In genomic region chr3:46068526-46068925, GRCh38 we compare ENCODE assay signal across 25 cellular contexts. TPM values are rescaled to one million over a fixed set of nuclear protein-coding genes. Genes with fewer than 3 reads are reported as not detected.
DNase-seq lines count a peak whose midpoint lies in the region; ATAC-seq and TF ChIP-seq lines count a peak whose summit lies in the region.
"Had no signal": no experiment of that assay in that cellular context is flagged by ENCODE, and none has a peak within 500 bp of the region (broad histone marks: within the 10 kb centered on the region; RNA-seq: fewer than 3 reads in every experiment).

No MANE protein-coding gene starts in this region.

- peaks cover 68% of the 10 kb centered on the region for H3K4me1 Mint-ChIP-seq in activated CD4-positive, alpha-beta T cell treated with anti-CD3 and anti-CD28 coated beads, Interleukin-2, amount 10 ng/mL, durations not matched to agents 24 days and 14 days
- peaks cover 77% of the 10 kb centered on the region for H3K4me1 Mint-ChIP-seq in CD4-positive, alpha-beta T cell (ENCODE audit: low read depth)
- H3K4me1 Mint-ChIP-seq in activated CD8-positive, alpha-beta T cell treated with anti-CD3 and anti-CD28 coated beads for 36 hours (ENCODE audit: low read depth) = peaks cover 70% of the 10 kb centered on the region
- H3K4me1 Mint-ChIP-seq in naive thymus-derived CD4-positive, alpha-beta T cell = peaks cover 50 to 87% (median 75%) of the 10 kb centered on the region in 7 donors

- H3K27ac ChIP-seq in CD4-positive, alpha-beta T cell (ENCODE audit: low read depth, low read length) = no peak overlapping the region
- H3K27ac ChIP-seq in naive thymus-derived CD4-positive, alpha-beta T cell (ENCODE audit: low read depth, low read length) = no peak overlapping the region
- H3K27ac ChIP-seq in suprapubic skin (no peak overlapping the region), coronary artery (no peak overlapping the region)
- H3K27ac ChIP-seq: breast epithelium, right lobe of liver had no signal

- no peak overlapping the region for H3K4me3 ChIP-seq in naive thymus-derived CD4-positive, alpha-beta T cell (ENCODE audit: low read length)
- H3K4me3 ChIP-seq in suprapubic skin (no peak overlapping the region), coronary artery (no peak overlapping the region)
- H3K4me3 ChIP-seq: breast epithelium, right lobe of liver had no signal

- H3K4me1 ChIP-seq in naive thymus-derived CD4-positive, alpha-beta T cell (ENCODE audit: control insufficient read depth in 2 of 2, insufficient read depth in 2 of 2, low read length in 2 of 2) = peaks cover 60 to 77% of the 10 kb centered on the region in 2 donors
- H3K4me1 ChIP-seq in suprapubic skin = peaks cover 6% of the 10 kb centered on the region

- H3K36me3 ChIP-seq in naive thymus-derived CD4-positive, alpha-beta T cell (ENCODE audit: control insufficient read depth in 2 of 3, insufficient read depth in 3 of 3, low read length in 3 of 3) = no peaks in the 10 kb centered on the region
- H3K36me3 ChIP-seq in suprapubic skin = no peaks in the 10 kb centered on the region
- H3K36me3 ChIP-seq: breast epithelium, right lobe of liver had no signal

- POLR2A ChIA-PET in CD4-positive, alpha-beta T cell (lab: Charles Lee) = interaction anchor here (0.6 to 2.9 kb wide), 13 partner anchors 9 to 310 kb away, joined by 3 to 17 read pairs (median 7); partner anchors contain the start of genes CXCR6 and FYCO1
- POLR2A ChIA-PET in activated CD8-positive, alpha-beta T cell treated with anti-CD3 and anti-CD28 coated beads for 36 hours (lab: Charles Lee) = interaction anchor here (0.7 to 1.7 kb wide), 3 partner anchors 73 to 650 kb away, joined by 3 to 5 read pairs (median 4); partner anchors contain the start of gene FYCO1
- POLR2A ChIA-PET in naive thymus-derived CD4-positive, alpha-beta T cell (lab: Charles Lee) = interaction anchor here (0.7 to 2.0 kb wide), 7 partner anchors 9 to 302 kb away, joined by 3 to 7 read pairs (median 3); no protein-coding TSS in a partner anchor

- intact Hi-C loops in activated CD4-positive, alpha-beta T cell treated with anti-CD3 and anti-CD28 coated beads, Interleukin-2, amount 10 ng/mL, durations not matched to agents 24 days and 14 days (cut with micrococcal nuclease) = no loop called here
- intact Hi-C loops in CD4-positive, alpha-beta T cell (cut with DNase I, micrococcal nuclease) = no loop called here
- intact Hi-C loops in activated CD8-positive, alpha-beta T cell treated with anti-CD3 and anti-CD28 coated beads for 36 hours (cut with micrococcal nuclease) = loop anchor here (5.0 kb wide), 1 partner anchor 91 kb away; no protein-coding TSS in a partner anchor
- intact Hi-C loops in naive thymus-derived CD4-positive, alpha-beta T cell (cut with micrococcal nuclease) = loop anchor here in 1 of 2 donors (2.0 to 5.0 kb wide), 2 partner anchors 41 to 92 kb away; partner anchors contain the start of gene XCR1

- no peak for TF ChIP-seq CTCF in CD4-positive, alpha-beta T cell (IDR thresholded peaks at IDR 0.05)
- TF ChIP-seq CTCF in activated CD8-positive, alpha-beta T cell treated with anti-CD3 and anti-CD28 coated beads for 36 hours (IDR thresholded peaks at IDR 0.05) = no peak
- TF ChIP-seq CTCF in suprapubic skin (IDR thresholded peaks at IDR 0.05) (no peak), coronary artery (IDR thresholded peaks at IDR 0.05) (no peak)

- no peak for TF ChIP-seq EP300 in suprapubic skin (IDR thresholded peaks at IDR 0.05)

- peak overlapping the region; percentile 34 for H3K27ac Mint-ChIP-seq in activated CD4-positive, alpha-beta T cell treated with anti-CD3 and anti-CD28 coated beads, Interleukin-2, amount 10 ng/mL, durations not matched to agents 24 days and 14 days
- peak overlapping the region; percentile 79 for H3K27ac Mint-ChIP-seq in CD4-positive, alpha-beta T cell
- peak overlapping the region; percentile 50 for H3K27ac Mint-ChIP-seq in activated CD8-positive, alpha-beta T cell treated with anti-CD3 and anti-CD28 coated beads for 36 hours
- peak overlapping the region; percentile 5 to 83 (median 63) for H3K27ac Mint-ChIP-seq in naive thymus-derived CD4-positive, alpha-beta T cell

- DNase-seq in activated CD4-positive, alpha-beta T cell treated with anti-CD3 and anti-CD28 coated beads, Interleukin-2, amount 10 ng/mL, durations not matched to agents 24 days and 14 days = peak; percentile 67
- DNase-seq in activated CD4-positive, alpha-beta T cell treated with anti-CD3 and anti-CD28 coated beads for 1 hour = no peak
- DNase-seq in CD4-positive, alpha-beta T cell = peak in 1 of 10 experiments; percentile 20
- DNase-seq in activated CD8-positive, alpha-beta T cell treated with anti-CD3 and anti-CD28 coated beads for 36 hours = no peak
- peak in 4 of 9 donors; percentile 11 to 22 (median 15) for DNase-seq in naive thymus-derived CD4-positive, alpha-beta T cell
- DNase-seq in suprapubic skin (ENCODE audit: low spot score in 2 of 2) (no peak), coronary artery (ENCODE audit: low spot score) (no peak), NCI-H2029 treated with DMSO at 0.1 percent for 48 hours (lab: John Stamatoyannopoulos, UW) (no peak)
- DNase-seq: 8988T; amniotic stem cell; COR-L47; cortex of kidney; DMS79 treated with DMSO at 0.1 percent for 48 hours; islet precursor cell; NCI-H1930; NCI-H526 treated with DMSO at 0.1 percent for 48 hours; posterior cingulate gyrus; right lobe of liver; stimulated activated CD8-positive, alpha-beta memory T cell treated with anti-CD3 and anti-CD28 coated beads, Interleukin-4, amount 100 ng/mL, for 48 hours had no signal

- peaks cover 19% of the 10 kb centered on the region for H3K36me3 Mint-ChIP-seq in activated CD4-positive, alpha-beta T cell treated with anti-CD3 and anti-CD28 coated beads, Interleukin-2, amount 10 ng/mL, durations not matched to agents 24 days and 14 days (ENCODE audit: low read depth)
- H3K36me3 Mint-ChIP-seq in CD4-positive, alpha-beta T cell (ENCODE audit: low read depth) = no peaks in the 10 kb centered on the region
- peaks cover 15% of the 10 kb centered on the region for H3K36me3 Mint-ChIP-seq in activated CD8-positive, alpha-beta T cell treated with anti-CD3 and anti-CD28 coated beads for 36 hours (ENCODE audit: low read depth)
- peaks cover 0 to 26% (median 7%) of the 10 kb centered on the region in 5 donors for H3K36me3 Mint-ChIP-seq in naive thymus-derived CD4-positive, alpha-beta T cell

- no peaks in the 10 kb centered on the region for H3K27me3 ChIP-seq in CD4-positive, alpha-beta T cell (ENCODE audit: control insufficient read depth, insufficient read depth, low read length)
- no peaks in the 10 kb centered on the region for H3K27me3 ChIP-seq in naive thymus-derived CD4-positive, alpha-beta T cell (ENCODE audit: control insufficient read depth in 2 of 2, insufficient read depth in 2 of 2, low read length in 2 of 2)
- no peaks in the 10 kb centered on the region for H3K27me3 ChIP-seq in suprapubic skin
- H3K27me3 ChIP-seq: breast epithelium, right lobe of liver had no signal

- WGBS in suprapubic skin = 70% methylated on average over 4 of the region's 4 CpGs

- peaks cover 19% of the 10 kb centered on the region for H3K9me3 Mint-ChIP-seq in activated CD4-positive, alpha-beta T cell treated with anti-CD3 and anti-CD28 coated beads, Interleukin-2, amount 10 ng/mL, durations not matched to agents 24 days and 14 days
- H3K9me3 Mint-ChIP-seq in CD4-positive, alpha-beta T cell = peaks cover 5% of the 10 kb centered on the region
- H3K9me3 Mint-ChIP-seq in activated CD8-positive, alpha-beta T cell treated with anti-CD3 and anti-CD28 coated beads for 36 hours = peaks cover 20% of the 10 kb centered on the region
- H3K9me3 Mint-ChIP-seq in naive thymus-derived CD4-positive, alpha-beta T cell = peaks cover 8 to 34% (median 12%) of the 10 kb centered on the region in 11 donors

- no peak for ATAC-seq in CD4-positive, alpha-beta T cell (ENCODE audit: poor library complexity)
- no peak for ATAC-seq in activated CD8-positive, alpha-beta T cell treated with anti-CD3 and anti-CD28 coated beads for 36 hours
- ATAC-seq in naive thymus-derived CD4-positive, alpha-beta T cell = no peak

- H3K4me3 Mint-ChIP-seq in activated CD4-positive, alpha-beta T cell treated with anti-CD3 and anti-CD28 coated beads, Interleukin-2, amount 10 ng/mL, durations not matched to agents 24 days and 14 days = peak overlapping the region; percentile 16
- peak overlapping the region; percentile 59 for H3K4me3 Mint-ChIP-seq in CD4-positive, alpha-beta T cell
- peak overlapping the region; percentile 40 for H3K4me3 Mint-ChIP-seq in activated CD8-positive, alpha-beta T cell treated with anti-CD3 and anti-CD28 coated beads for 36 hours
- peak overlapping the region in 9 of 10 donors; percentile 2 to 67 (median 52) for H3K4me3 Mint-ChIP-seq in naive thymus-derived CD4-positive, alpha-beta T cell

- H3K27me3 Mint-ChIP-seq in activated CD4-positive, alpha-beta T cell treated with anti-CD3 and anti-CD28 coated beads, Interleukin-2, amount 10 ng/mL, durations not matched to agents 24 days and 14 days = peaks cover 39% of the 10 kb centered on the region
- no peaks in the 10 kb centered on the region for H3K27me3 Mint-ChIP-seq in CD4-positive, alpha-beta T cell
- peaks cover 9% of the 10 kb centered on the region for H3K27me3 Mint-ChIP-seq in activated CD8-positive, alpha-beta T cell treated with anti-CD3 and anti-CD28 coated beads for 36 hours
- peaks cover 0 to 65% (median 0%) of the 10 kb centered on the region in 5 donors for H3K27me3 Mint-ChIP-seq in naive thymus-derived CD4-positive, alpha-beta T cell

- no peak for TF ChIP-seq POLR2A in suprapubic skin (IDR thresholded peaks at IDR 0.05)

- H3K9me3 ChIP-seq in CD4-positive, alpha-beta T cell (ENCODE audit: control insufficient read depth, low read length) = peaks cover 8% of the 10 kb centered on the region
- peaks cover 0 to 5% (median 0%) of the 10 kb centered on the region in 3 experiments for H3K9me3 ChIP-seq in naive thymus-derived CD4-positive, alpha-beta T cell (ENCODE audit: control insufficient read depth in 2 of 3, low read length in 3 of 3)
- no peaks in the 10 kb centered on the region for H3K9me3 ChIP-seq in suprapubic skin
- H3K9me3 ChIP-seq: breast epithelium, right lobe of liver had no signal

- CTCF ChIA-PET in CD4-positive, alpha-beta T cell (lab: Charles Lee) = interaction anchor here (1.7 to 4.1 kb wide), 2 partner anchors 10 to 130 kb away, joined by 5 to 22 read pairs; no protein-coding TSS in a partner anchor
- CTCF ChIA-PET in activated CD8-positive, alpha-beta T cell treated with anti-CD3 and anti-CD28 coated beads for 36 hours (lab: Charles Lee) = interaction anchor here (0.8 to 9.5 kb wide), 9 partner anchors 10 to 184 kb away, joined by 3 to 103 read pairs (median 4); no protein-coding TSS in a partner anchor
- CTCF ChIA-PET in naive thymus-derived CD4-positive, alpha-beta T cell (lab: Charles Lee) = interaction anchor here (1.3 to 3.9 kb wide), 4 partner anchors 10 to 131 kb away, joined by 3 to 35 read pairs (median 5); no protein-coding TSS in a partner anchor

RNA-seq across cellular contexts. Expression of gene XCR1, which starts 41.2 kb away (rescaled TPM):
- 0.05 TPM in 1 of 2 replicates, not detected in the other for total RNA-seq in activated CD4-positive, alpha-beta T cell treated with anti-CD3 and anti-CD28 coated beads, Interleukin-2, amount 10 ng/mL, durations not matched to agents 24 days and 14 days
- under 1 TPM; 0.14 to 0.20 TPM for total RNA-seq in CD4-positive, alpha-beta T cell
- not detected for total RNA-seq in activated CD8-positive, alpha-beta T cell treated with anti-CD3 and anti-CD28 coated beads for 36 hours
- total RNA-seq in naive thymus-derived CD4-positive, alpha-beta T cell = under 1 TPM in 2 of 5 experiments, not detected in 3; 0.05 to 0.88 TPM
- polyA plus RNA-seq in naive thymus-derived CD4-positive, alpha-beta T cell = not detected
- 1 to 10 TPM in 2 of 4 donors, under 1 TPM in 1, not detected in 1; 0.93 to 7.2 (median 1.9) TPM for total RNA-seq in suprapubic skin
- total RNA-seq: activated CD8-positive, alpha-beta memory T cell treated with anti-CD3 and anti-CD28 coated beads for 36 hours; H1; RPMI7951; SK-MEL-5; subcutaneous adipose tissue had no signal
